1 cellular context compared by ENCODE assay signal in the genomic region with DNA sequence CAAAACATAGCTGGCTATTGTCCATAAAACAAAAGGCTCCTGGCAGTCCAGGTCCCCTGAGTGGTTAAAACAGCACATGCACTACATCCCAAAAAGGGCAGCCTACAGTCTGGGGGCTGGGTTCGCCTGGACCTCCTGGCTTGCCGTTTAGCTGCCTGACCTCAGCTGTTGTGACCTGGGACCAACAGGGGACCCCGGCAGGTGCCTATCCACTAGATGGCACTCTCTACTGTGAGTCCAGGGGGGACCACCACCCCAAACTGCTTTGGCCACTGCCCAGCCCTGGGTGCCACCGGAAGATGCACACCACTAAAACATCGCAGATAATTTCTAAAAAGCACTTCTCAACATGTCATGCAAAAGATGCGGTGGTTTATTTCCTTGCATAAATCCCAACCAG.
TF ChIP-seq lines count a peak whose summit lies in the region.

No MANE protein-coding gene starts in this region.

TF ChIP-seq in WTC11, 78 proteins besides CTCF, POLR2A, EP300 and RAD21 (continued from another document):
- TF ChIP-seq, protein P1, sequence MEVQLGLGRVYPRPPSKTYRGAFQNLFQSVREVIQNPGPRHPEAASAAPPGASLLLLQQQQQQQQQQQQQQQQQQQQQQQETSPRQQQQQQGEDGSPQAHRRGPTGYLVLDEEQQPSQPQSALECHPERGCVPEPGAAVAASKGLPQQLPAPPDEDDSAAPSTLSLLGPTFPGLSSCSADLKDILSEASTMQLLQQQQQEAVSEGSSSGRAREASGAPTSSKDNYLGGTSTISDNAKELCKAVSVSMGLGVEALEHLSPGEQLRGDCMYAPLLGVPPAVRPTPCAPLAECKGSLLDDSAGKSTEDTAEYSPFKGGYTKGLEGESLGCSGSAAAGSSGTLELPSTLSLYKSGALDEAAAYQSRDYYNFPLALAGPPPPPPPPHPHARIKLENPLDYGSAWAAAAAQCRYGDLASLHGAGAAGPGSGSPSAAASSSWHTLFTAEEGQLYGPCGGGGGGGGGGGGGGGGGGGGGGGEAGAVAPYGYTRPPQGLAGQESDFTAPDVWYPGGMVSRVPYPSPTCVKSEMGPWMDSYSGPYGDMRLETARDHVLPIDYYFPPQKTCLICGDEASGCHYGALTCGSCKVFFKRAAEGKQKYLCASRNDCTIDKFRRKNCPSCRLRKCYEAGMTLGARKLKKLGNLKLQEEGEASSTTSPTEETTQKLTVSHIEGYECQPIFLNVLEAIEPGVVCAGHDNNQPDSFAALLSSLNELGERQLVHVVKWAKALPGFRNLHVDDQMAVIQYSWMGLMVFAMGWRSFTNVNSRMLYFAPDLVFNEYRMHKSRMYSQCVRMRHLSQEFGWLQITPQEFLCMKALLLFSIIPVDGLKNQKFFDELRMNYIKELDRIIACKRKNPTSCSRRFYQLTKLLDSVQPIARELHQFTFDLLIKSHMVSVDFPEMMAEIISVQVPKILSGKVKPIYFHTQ (CRISPR knock-in tag; IDR thresholded peaks at IDR 0.05): no peak
- TF ChIP-seq TCF7 (CRISPR knock-in tag; IDR thresholded peaks at IDR 0.05; ENCODE audit: low read depth) (no peak), ZNF232 (CRISPR knock-in tag; IDR thresholded peaks at IDR 0.05) (no peak)
